ENCODE assay signal across 1 cellular context in genomic region chr9:112166176-112167140, GRCh38.
TF ChIP-seq lines count a peak whose summit lies in the region.

No MANE protein-coding gene starts in this region.

TF ChIP-seq in HepG2, 621 proteins besides CTCF, POLR2A, EP300 and RAD21 (continued from another document):
- TF ChIP-seq, protein P1, sequence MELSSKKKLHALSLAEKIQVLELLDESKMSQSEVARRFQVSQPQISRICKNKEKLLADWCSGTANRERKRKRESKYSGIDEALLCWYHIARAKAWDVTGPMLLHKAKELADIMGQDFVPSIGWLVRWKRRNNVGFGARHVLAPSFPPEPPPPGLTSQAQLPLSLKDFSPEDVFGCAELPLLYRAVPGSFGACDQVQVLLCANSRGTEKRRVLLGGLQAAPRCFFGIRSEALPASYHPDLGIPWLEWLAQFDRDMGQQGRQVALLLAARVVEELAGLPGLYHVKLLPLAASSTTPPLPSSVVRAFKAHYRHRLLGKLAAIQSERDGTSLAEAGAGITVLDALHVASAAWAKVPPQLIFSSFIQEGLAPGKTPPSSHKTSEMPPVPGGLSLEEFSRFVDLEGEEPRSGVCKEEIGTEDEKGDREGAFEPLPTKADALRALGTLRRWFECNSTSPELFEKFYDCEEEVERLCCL (CRISPR knock-in tag; IDR thresholded peaks at IDR 0.05; ENCODE audit: borderline replicate concordance) = no peak
- TF ChIP-seq HNF4A (CRISPR knock-in tag; IDR thresholded peaks at IDR 0.05) (no peak), SP2 (CRISPR knock-in tag; IDR thresholded peaks at IDR 0.05) (no peak), GTF3A (CRISPR knock-in tag; conservative IDR thresholded peaks at IDR 0.05) (no peak), CEBPB (IDR thresholded peaks at IDR 0.05; ENCODE audit: borderline replicate concordance, low read depth, low read length) (peak; percentile 81), ZNF343 (CRISPR knock-in tag; IDR thresholded peaks at IDR 0.05) (no peak), ZNF292 (CRISPR knock-in tag; IDR thresholded peaks at IDR 0.05; ENCODE audit: borderline replicate concordance, low read depth) (no peak), UBTF (CRISPR knock-in tag; IDR thresholded peaks at IDR 0.05) (0 out of 2 replicates have a peak, but pooled peaks have one; percentile 25), ZNF496 (CRISPR knock-in tag; IDR thresholded peaks at IDR 0.05; ENCODE audit: insufficient replicate concordance) (no peak), CEBPG (CRISPR knock-in tag; IDR thresholded peaks at IDR 0.05) (peak; percentile 64), RXRA (CRISPR knock-in tag; IDR thresholded peaks at IDR 0.05) (no peak), HNRNPUL1 (IDR thresholded peaks at IDR 0.05; ENCODE audit: low read depth, low read length) (no peak), ZNF251 (CRISPR knock-in tag; IDR thresholded peaks at IDR 0.05) (no peak), ZNF543 (CRISPR knock-in tag; IDR thresholded peaks at IDR 0.05) (no peak)
- TF ChIP-seq, protein P2, sequence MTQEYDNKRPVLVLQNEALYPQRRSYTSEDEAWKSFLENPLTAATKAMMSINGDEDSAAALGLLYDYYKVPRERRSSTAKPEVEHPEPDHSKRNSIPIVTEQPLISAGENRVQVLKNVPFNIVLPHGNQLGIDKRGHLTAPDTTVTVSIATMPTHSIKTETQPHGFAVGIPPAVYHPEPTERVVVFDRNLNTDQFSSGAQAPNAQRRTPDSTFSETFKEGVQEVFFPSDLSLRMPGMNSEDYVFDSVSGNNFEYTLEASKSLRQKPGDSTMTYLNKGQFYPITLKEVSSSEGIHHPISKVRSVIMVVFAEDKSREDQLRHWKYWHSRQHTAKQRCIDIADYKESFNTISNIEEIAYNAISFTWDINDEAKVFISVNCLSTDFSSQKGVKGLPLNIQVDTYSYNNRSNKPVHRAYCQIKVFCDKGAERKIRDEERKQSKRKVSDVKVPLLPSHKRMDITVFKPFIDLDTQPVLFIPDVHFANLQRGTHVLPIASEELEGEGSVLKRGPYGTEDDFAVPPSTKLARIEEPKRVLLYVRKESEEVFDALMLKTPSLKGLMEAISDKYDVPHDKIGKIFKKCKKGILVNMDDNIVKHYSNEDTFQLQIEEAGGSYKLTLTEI (CRISPR knock-in tag; conservative IDR thresholded peaks at IDR 0.05) = no peak
- TF ChIP-seq, protein P3, sequence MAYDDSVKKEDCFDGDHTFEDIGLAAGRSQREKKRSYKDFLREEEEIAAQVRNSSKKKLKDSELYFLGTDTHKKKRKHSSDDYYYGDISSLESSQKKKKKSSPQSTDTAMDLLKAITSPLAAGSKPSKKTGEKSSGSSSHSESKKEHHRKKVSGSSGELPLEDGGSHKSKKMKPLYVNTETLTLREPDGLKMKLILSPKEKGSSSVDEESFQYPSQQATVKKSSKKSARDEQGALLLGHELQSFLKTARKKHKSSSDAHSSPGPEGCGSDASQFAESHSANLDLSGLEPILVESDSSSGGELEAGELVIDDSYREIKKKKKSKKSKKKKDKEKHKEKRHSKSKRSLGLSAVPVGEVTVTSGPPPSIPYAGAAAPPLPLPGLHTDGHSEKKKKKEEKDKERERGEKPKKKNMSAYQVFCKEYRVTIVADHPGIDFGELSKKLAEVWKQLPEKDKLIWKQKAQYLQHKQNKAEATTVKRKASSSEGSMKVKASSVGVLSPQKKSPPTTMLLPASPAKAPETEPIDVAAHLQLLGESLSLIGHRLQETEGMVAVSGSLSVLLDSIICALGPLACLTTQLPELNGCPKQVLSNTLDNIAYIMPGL (CRISPR knock-in tag; IDR thresholded peaks at IDR 0.05; ENCODE audit: borderline replicate concordance in 1 of 2, low read depth in 1 of 2) = no peak
TF ChIP-seq in HepG2: peak in this region for 6.
